Comparison of ENCODE assay signal across 9 cellular contexts in genomic region chr9:129258823-129259301, GRCh38.
A peak's percentile ranks its signal among the peaks of the same experiment; 100 is the strongest.
DNase-seq lines count a peak whose midpoint lies in the region; ATAC-seq, FAIRE-seq and TF ChIP-seq lines count a peak whose summit lies in the region.
"Had no signal": no experiment of that assay in that cellular context is flagged by ENCODE, and none has a peak within 500 bp of the region (broad histone marks: within the 10 kb centered on the region; RNA-seq: fewer than 3 reads in every experiment).

No MANE protein-coding gene starts in this region.

- ATAC-seq in thoracic aorta (ENCODE audit: insufficient number of reproducible peaks, low FRiP score, low read depth) = no peak
- no peak for ATAC-seq in HG02885 (IDR thresholded peaks at IDR 0.05; ENCODE audit: poor library complexity, unreplicated experiment)

- peak; percentile 75 for DNase-seq in activated CD4-positive, alpha-beta T cell treated with anti-CD3 and anti-CD28 coated beads, Interleukin-2, amount 10 ng/mL, durations not matched to agents 24 days and 14 days
- DNase-seq in activated CD4-positive, alpha-beta T cell treated with anti-CD3 and anti-CD28 coated beads, Interleukin-2, amount 50 U/mL, for 4 hours = no peak
- DNase-seq in astrocyte of the cerebellum (ENCODE audit: low read depth) = no peak
- peak; percentile 75 for DNase-seq in kidney
- DNase-seq in thoracic aorta (ENCODE audit: low spot score) = no peak
- no peak for DNase-seq in HuH-7.5 (ENCODE audit: low spot score)
- no peak for DNase-seq in H54 (ENCODE audit: insufficient read length, low spot score)

- H3K27ac Mint-ChIP-seq in activated CD4-positive, alpha-beta T cell treated with anti-CD3 and anti-CD28 coated beads, Interleukin-2, amount 10 ng/mL, durations not matched to agents 24 days and 14 days = peak overlapping the region; percentile 40

- H3K27me3 ChIP-seq in thoracic aorta (replicated peaks; ENCODE audit: insufficient read depth) = no peaks in the 10 kb centered on the region

- H3K4me1 Mint-ChIP-seq in activated CD4-positive, alpha-beta T cell treated with anti-CD3 and anti-CD28 coated beads, Interleukin-2, amount 10 ng/mL, durations not matched to agents 24 days and 14 days = peaks cover 34% of the 10 kb centered on the region

- H3K27me3 Mint-ChIP-seq in activated CD4-positive, alpha-beta T cell treated with anti-CD3 and anti-CD28 coated beads, Interleukin-2, amount 10 ng/mL, durations not matched to agents 24 days and 14 days = peaks cover 42% of the 10 kb centered on the region

- H3K4me1 ChIP-seq in kidney (ENCODE audit: control insufficient read depth in 1 of 2, insufficient read depth in 1 of 2, low read depth in 1 of 2, low read length in 2 of 2) = peaks cover 0 to 12% of the 10 kb centered on the region in 2 donors
- peaks cover 18 to 36% of the 10 kb centered on the region in 2 donors for H3K4me1 ChIP-seq in thoracic aorta (ENCODE audit: control insufficient read depth in 1 of 2, low read depth in 2 of 2)

- in situ Hi-C loops in astrocyte of the cerebellum (cut with HindIII; ENCODE audit: low sequenced_read_pairs) = no loop called here

- no peaks in the 10 kb centered on the region for H3K36me3 Mint-ChIP-seq in activated CD4-positive, alpha-beta T cell treated with anti-CD3 and anti-CD28 coated beads, Interleukin-2, amount 10 ng/mL, durations not matched to agents 24 days and 14 days (ENCODE audit: low read depth)

- H3K9ac ChIP-seq in kidney (ENCODE audit: low read length in 2 of 2) = no peak overlapping the region

- no peak for FAIRE-seq in kidney (lab: Jason Lieb, UNC)
- no peak for FAIRE-seq in H54 (lab: Jason Lieb, UNC)

- H3K9me3 ChIP-seq in kidney (ENCODE audit: control insufficient read depth in 1 of 2, low read length in 2 of 2) = no peaks in the 10 kb centered on the region
- H3K9me3 ChIP-seq in thoracic aorta = no peaks in the 10 kb centered on the region
- H3K9me3 ChIP-seq: right lobe of liver had no signal

- H3K36me3 ChIP-seq in kidney (ENCODE audit: control insufficient read depth in 1 of 2, insufficient read depth in 2 of 2, low read length in 2 of 2) = no peaks in the 10 kb centered on the region
- H3K36me3 ChIP-seq in thoracic aorta = no peaks in the 10 kb centered on the region
- H3K36me3 ChIP-seq: right lobe of liver had no signal

- TF ChIP-seq POLR2A in H54 (IDR thresholded peaks at IDR 0.05; ENCODE audit: low read depth, low read length) = no peak

- peak overlapping the region; percentile 82 for H3K4me3 Mint-ChIP-seq in activated CD4-positive, alpha-beta T cell treated with anti-CD3 and anti-CD28 coated beads, Interleukin-2, amount 10 ng/mL, durations not matched to agents 24 days and 14 days

- H3K27ac ChIP-seq in kidney (ENCODE audit: low read depth in 2 of 2, low read length in 2 of 2) (no peak overlapping the region), thoracic aorta (no peak overlapping the region)
- H3K27ac ChIP-seq: right lobe of liver had no signal

- TF ChIP-seq CTCF in astrocyte of the cerebellum (IDR thresholded peaks at IDR 0.05; ENCODE audit: low read depth, low read length, missing control alignments) = no peak
- no peak for TF ChIP-seq CTCF in kidney (IDR thresholded peaks at IDR 0.05; ENCODE audit: borderline replicate concordance, extremely low read depth, insufficient read depth)
- TF ChIP-seq CTCF in thoracic aorta (IDR thresholded peaks at IDR 0.05) = no peak

- H3K9me3 Mint-ChIP-seq in activated CD4-positive, alpha-beta T cell treated with anti-CD3 and anti-CD28 coated beads, Interleukin-2, amount 10 ng/mL, durations not matched to agents 24 days and 14 days = no peaks in the 10 kb centered on the region

- intact Hi-C loops in activated CD4-positive, alpha-beta T cell treated with anti-CD3 and anti-CD28 coated beads, Interleukin-2, amount 10 ng/mL, durations not matched to agents 24 days and 14 days (cut with micrococcal nuclease) = loop anchor here (1.0 to 5.0 kb wide), 2 partner anchors 22 to 82 kb away; partner anchors contain the start of gene IER5L
- intact Hi-C loops in kidney (cut with DNase I) = no loop called here

- H3K4me3 ChIP-seq in astrocyte of the cerebellum (ENCODE audit: low read depth, low read length) (peak overlapping the region; percentile 25), kidney (ENCODE audit: low read length in 2 of 2) (peak overlapping the region in 1 of 2 donors; percentile 25), thoracic aorta (peak overlapping the region; percentile 66)

Comparison
In these comparisons a context has a peak if more than half of its experiments do, and no peak if none do; other contexts are left out.
1. DNase-seq: peak in activated CD4-positive, alpha-beta T cell treated with anti-CD3 and anti-CD28 coated beads, Interleukin-2, amount 10 ng/mL, durations not matched to agents 24 days and 14 days (single experiment) and kidney (single experiment); none in activated CD4-positive, alpha-beta T cell treated with anti-CD3 and anti-CD28 coated beads, Interleukin-2, amount 50 U/mL, for 4 hours (0 of 2), astrocyte of the cerebellum (single experiment), thoracic aorta (single experiment), HuH-7.5 (single experiment) and H54 (single experiment).